Comparison of ENCODE assay signal across 13 cellular contexts in the genomic region with DNA sequence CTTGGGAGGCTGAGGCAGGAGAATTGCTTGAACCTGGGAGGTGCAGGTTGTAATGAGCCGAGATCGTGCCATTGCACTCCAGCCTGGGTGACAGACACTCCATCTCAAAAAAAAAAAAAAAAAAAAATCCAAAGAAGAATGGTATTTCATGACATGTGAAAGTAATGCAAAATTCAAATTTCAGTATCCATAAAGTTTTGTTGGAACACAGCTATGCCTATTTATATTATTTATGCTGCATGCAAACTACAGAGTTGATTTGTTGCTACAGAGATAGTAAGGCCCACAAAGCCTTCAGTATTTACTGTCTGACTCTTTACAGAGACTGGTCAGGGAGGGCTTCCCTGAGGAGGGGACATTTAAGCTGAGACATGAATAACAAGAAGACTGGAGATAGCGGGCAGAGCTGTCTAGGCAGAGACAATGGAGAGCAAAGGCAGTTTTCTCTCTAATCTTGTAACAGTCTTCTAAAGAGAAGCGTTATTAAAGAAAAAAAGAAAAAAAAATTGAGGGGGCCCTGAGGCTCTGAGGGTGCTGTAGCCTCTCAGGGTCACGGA.
"Had no signal": no experiment of that assay in that cellular context is flagged by ENCODE, and none has a peak within 500 bp of the region (broad histone marks: within the 10 kb centered on the region; RNA-seq: fewer than 3 reads in every experiment).

No MANE protein-coding gene starts in this region.

- H3K27ac Mint-ChIP-seq: activated CD4-positive, alpha-beta memory T cell treated with anti-CD3 and anti-CD28 coated beads for 36 hours; activated naive CD8-positive, alpha-beta T cell treated with anti-CD3 and anti-CD28 coated beads for 36 hours had no signal

- H3K27me3 ChIP-seq: breast epithelium, dorsolateral prefrontal cortex, foreskin keratinocyte, right atrium auricular region, tibial artery had no signal

- DNase-seq: activated CD4-positive, alpha-beta memory T cell treated with anti-CD3 and anti-CD28 coated beads for 36 hours; activated CD4-positive, CD25-positive, alpha-beta regulatory T cell treated with anti-CD3 and anti-CD28 coated beads, Interleukin-2, amount 50 U/mL, for 72 hours; activated naive CD8-positive, alpha-beta T cell treated with anti-CD3 and anti-CD28 coated beads for 36 hours; activated T-cell treated with anti-CD3 and anti-CD28 coated beads, Interleukin-2, amount 50 U/mL, for 4 hours; anterior cingulate cortex; dorsolateral prefrontal cortex; foreskin keratinocyte; head of caudate nucleus; left ventricle myocardium inferior; tibial artery had no signal

- H3K4me3 Mint-ChIP-seq: activated CD4-positive, alpha-beta memory T cell treated with anti-CD3 and anti-CD28 coated beads for 36 hours; activated naive CD8-positive, alpha-beta T cell treated with anti-CD3 and anti-CD28 coated beads for 36 hours; activated T-cell treated with anti-CD3 and anti-CD28 coated beads, Interleukin-2, amount 50 U/mL, for 4 hours had no signal

- H3K4me3 ChIP-seq: breast epithelium, dorsolateral prefrontal cortex, left ventricle myocardium inferior, right atrium auricular region, skin epidermis, tibial artery had no signal

- ATAC-seq: activated T-cell treated with anti-CD3 and anti-CD28 coated beads, Interleukin-2, amount 50 U/mL, for 4 hours; foreskin keratinocyte had no signal

- H3K9me3 ChIP-seq: breast epithelium, left ventricle myocardium inferior, right atrium auricular region, tibial artery had no signal

- H3K27me3 Mint-ChIP-seq: activated CD4-positive, alpha-beta memory T cell treated with anti-CD3 and anti-CD28 coated beads for 36 hours; activated naive CD8-positive, alpha-beta T cell treated with anti-CD3 and anti-CD28 coated beads for 36 hours had no signal

- H3K36me3 ChIP-seq: breast epithelium, left ventricle myocardium inferior, right atrium auricular region had no signal

- H3K27ac ChIP-seq: breast epithelium, dorsolateral prefrontal cortex, foreskin keratinocyte, right atrium auricular region, skin epidermis, tibial artery had no signal

- H3K9me3 Mint-ChIP-seq: activated CD4-positive, alpha-beta memory T cell treated with anti-CD3 and anti-CD28 coated beads for 36 hours; activated naive CD8-positive, alpha-beta T cell treated with anti-CD3 and anti-CD28 coated beads for 36 hours; activated T-cell treated with anti-CD3 and anti-CD28 coated beads, Interleukin-2, amount 50 U/mL, for 4 hours had no signal
